In genomic region chr1:223285452-223285851, GRCh38 we compare ENCODE assay signal across 21 cellular contexts.
A peak's percentile ranks its signal among the peaks of the same experiment; 100 is the strongest.
DNase-seq lines count a peak whose midpoint lies in the region; ATAC-seq and TF ChIP-seq lines count a peak whose summit lies in the region.
"Had no signal": no experiment of that assay in that cellular context is flagged by ENCODE, and none has a peak within 500 bp of the region (broad histone marks: within the 10 kb centered on the region; RNA-seq: fewer than 3 reads in every experiment).

No MANE protein-coding gene starts in this region.

- H3K27ac ChIP-seq in HEK293 (ENCODE audit: extremely low read depth, low read depth, low read length): no peak overlapping the region
- H3K27ac ChIP-seq: 22Rv1; A549; BLaER1 treated with 17β-estradiol and CSF1 and Interleukin-3, amounts not matched to agents 10 nM and 100 nM; C4-2B had no signal

- POLR2A ChIA-PET in HEK293 (lab: Yijun Ruan, JAX): no interaction called here

- CTCF ChIA-PET in HEK293 (lab: Yijun Ruan, JAX): interaction anchor here (0.7 kb wide), 1 partner anchor 183 kb away, joined by 3 read pairs; no protein-coding TSS in a partner anchor

- ATAC-seq in activated naive CD4-positive, alpha-beta T cell treated with anti-CD3 and anti-CD28 coated beads, Interleukin-2, amount 50 U/mL, for 72 hours: no peak
- ATAC-seq in GM21786 (IDR thresholded peaks at IDR 0.05; ENCODE audit: unreplicated experiment): no peak
- ATAC-seq: A549; CD8-positive, alpha-beta T cell; GM12878 had no signal

- no peaks in the 10 kb centered on the region for H3K9me3 Mint-ChIP-seq in activated naive CD4-positive, alpha-beta T cell treated with anti-CD3 and anti-CD28 coated beads, Interleukin-2, amount 50 U/mL, for 24 hours
- H3K9me3 Mint-ChIP-seq in activated naive CD4-positive, alpha-beta T cell treated with anti-CD3 and anti-CD28 coated beads, Interleukin-2, amount 50 U/mL, for 72 hours: peaks cover 3 to 7% of the 10 kb centered on the region in 2 donors
- peaks cover 4% of the 10 kb centered on the region for H3K9me3 Mint-ChIP-seq in endothelial cell (ENCODE audit: unreplicated experiment)
- H3K9me3 Mint-ChIP-seq: CD8-positive, alpha-beta T cell had no signal

- H3K4me1 Mint-ChIP-seq in activated naive CD4-positive, alpha-beta T cell treated with anti-CD3 and anti-CD28 coated beads, Interleukin-2, amount 50 U/mL, for 24 hours: peaks cover 7% of the 10 kb centered on the region
- no peaks in the 10 kb centered on the region for H3K4me1 Mint-ChIP-seq in endothelial cell (ENCODE audit: unreplicated experiment)
- H3K4me1 Mint-ChIP-seq: B cell had no signal

- H3K36me3 ChIP-seq in HEK293 (ENCODE audit: control insufficient read depth in 2 of 2, insufficient read depth in 1 of 2, low read length in 2 of 2): no peaks in the 10 kb centered on the region
- H3K36me3 ChIP-seq: BLaER1 treated with 17β-estradiol and CSF1 and Interleukin-3, amounts not matched to agents 10 nM and 100 nM had no signal

- no peaks in the 10 kb centered on the region for H3K4me1 ChIP-seq in HEK293 (ENCODE audit: control insufficient read depth, insufficient read depth, low read length)
- H3K4me1 ChIP-seq: A549 had no signal

- H3K27ac Mint-ChIP-seq in activated naive CD4-positive, alpha-beta T cell treated with anti-CD3 and anti-CD28 coated beads, Interleukin-2, amount 50 U/mL, for 24 hours: peak overlapping the region; percentile 46
- no peak overlapping the region for H3K27ac Mint-ChIP-seq in activated naive CD4-positive, alpha-beta T cell treated with anti-CD3 and anti-CD28 coated beads, Interleukin-2, amount 50 U/mL, for 72 hours
- H3K27ac Mint-ChIP-seq in endothelial cell (ENCODE audit: unreplicated experiment): peak overlapping the region; percentile 32
- H3K27ac Mint-ChIP-seq: B cell; CD4-positive, alpha-beta T cell; CD8-positive, alpha-beta T cell had no signal

- no peak overlapping the region for H3K4me3 ChIP-seq in HEK293 (ENCODE audit: low read depth, low read length)
- H3K4me3 ChIP-seq: A549; BLaER1 treated with 17β-estradiol and CSF1 and Interleukin-3, amounts not matched to agents 10 nM and 100 nM; GM12878 had no signal

- DNase-seq in activated naive CD4-positive, alpha-beta T cell treated with anti-CD3 and anti-CD28 coated beads, Interleukin-2, amount 50 U/mL, for 72 hours (ENCODE audit: low spot score in 2 of 2): no peak
- no peak for DNase-seq in endothelial cell (ENCODE audit: low spot score)
- DNase-seq: AML-193; CD4-positive, alpha-beta T cell; CD8-positive, alpha-beta T cell; DMS 273 treated with DMSO at 0.1 percent for 48 hours; DMS153; DMS53; DMS79; DND-41; EL; GDM1 had no signal

- no peak overlapping the region for H3K4me3 Mint-ChIP-seq in activated naive CD4-positive, alpha-beta T cell treated with anti-CD3 and anti-CD28 coated beads, Interleukin-2, amount 50 U/mL, for 24 hours
- H3K4me3 Mint-ChIP-seq in endothelial cell (ENCODE audit: unreplicated experiment): no peak overlapping the region
- H3K4me3 Mint-ChIP-seq: B cell; CD4-positive, alpha-beta T cell; CD8-positive, alpha-beta T cell had no signal

- no peaks in the 10 kb centered on the region for H3K27me3 Mint-ChIP-seq in activated naive CD4-positive, alpha-beta T cell treated with anti-CD3 and anti-CD28 coated beads, Interleukin-2, amount 50 U/mL, for 24 hours
- peaks cover 3% of the 10 kb centered on the region for H3K27me3 Mint-ChIP-seq in endothelial cell (ENCODE audit: unreplicated experiment)
- H3K27me3 Mint-ChIP-seq: CD4-positive, alpha-beta T cell had no signal

- peaks cover 6% of the 10 kb centered on the region for H3K36me3 Mint-ChIP-seq in activated naive CD4-positive, alpha-beta T cell treated with anti-CD3 and anti-CD28 coated beads, Interleukin-2, amount 50 U/mL, for 24 hours
- H3K36me3 Mint-ChIP-seq in activated naive CD4-positive, alpha-beta T cell treated with anti-CD3 and anti-CD28 coated beads, Interleukin-2, amount 50 U/mL, for 72 hours: peaks cover 6% of the 10 kb centered on the region in 2 donors
- no peaks in the 10 kb centered on the region for H3K36me3 Mint-ChIP-seq in endothelial cell (ENCODE audit: low read depth, unreplicated experiment)
- H3K36me3 Mint-ChIP-seq: CD8-positive, alpha-beta T cell had no signal

- H3K9me3 ChIP-seq in HEK293 (ENCODE audit: control insufficient read depth, insufficient read depth, low read depth, low read length): 0 out of 2 replicates have a peak, but pooled peaks cover 2% of the 10 kb centered on the region
- H3K9me3 ChIP-seq: A549 had no signal

- no peak for TF ChIP-seq CTCF in HEK293 (tag by site-specific recombination; IDR thresholded peaks at IDR 0.05)
- TF ChIP-seq CTCF in endothelial cell (IDR thresholded peaks at IDR 0.05; ENCODE audit: unreplicated experiment): no peak

TF ChIP-seq in HEK293, 187 proteins besides CTCF, POLR2A, EP300 and RAD21:
- TF ChIP-seq ZNF146 (tag by site-specific recombination; IDR thresholded peaks at IDR 0.05) (peak; percentile 94), ZNF280D (tag by site-specific recombination; IDR thresholded peaks at IDR 0.05) (peak; percentile 92), ZNF211 (tag by site-specific recombination; IDR thresholded peaks at IDR 0.05; ENCODE audit: low read depth) (no peak)

Comparison
In these comparisons a context has a peak if more than half of its experiments do, and no peak if none do; other contexts are left out.
1. H3K27ac Mint-ChIP-seq: peak in activated naive CD4-positive, alpha-beta T cell treated with anti-CD3 and anti-CD28 coated beads, Interleukin-2, amount 50 U/mL, for 24 hours (single experiment) and endothelial cell (single experiment); none in activated naive CD4-positive, alpha-beta T cell treated with anti-CD3 and anti-CD28 coated beads, Interleukin-2, amount 50 U/mL, for 72 hours (0 of 2).